In the genomic region with DNA sequence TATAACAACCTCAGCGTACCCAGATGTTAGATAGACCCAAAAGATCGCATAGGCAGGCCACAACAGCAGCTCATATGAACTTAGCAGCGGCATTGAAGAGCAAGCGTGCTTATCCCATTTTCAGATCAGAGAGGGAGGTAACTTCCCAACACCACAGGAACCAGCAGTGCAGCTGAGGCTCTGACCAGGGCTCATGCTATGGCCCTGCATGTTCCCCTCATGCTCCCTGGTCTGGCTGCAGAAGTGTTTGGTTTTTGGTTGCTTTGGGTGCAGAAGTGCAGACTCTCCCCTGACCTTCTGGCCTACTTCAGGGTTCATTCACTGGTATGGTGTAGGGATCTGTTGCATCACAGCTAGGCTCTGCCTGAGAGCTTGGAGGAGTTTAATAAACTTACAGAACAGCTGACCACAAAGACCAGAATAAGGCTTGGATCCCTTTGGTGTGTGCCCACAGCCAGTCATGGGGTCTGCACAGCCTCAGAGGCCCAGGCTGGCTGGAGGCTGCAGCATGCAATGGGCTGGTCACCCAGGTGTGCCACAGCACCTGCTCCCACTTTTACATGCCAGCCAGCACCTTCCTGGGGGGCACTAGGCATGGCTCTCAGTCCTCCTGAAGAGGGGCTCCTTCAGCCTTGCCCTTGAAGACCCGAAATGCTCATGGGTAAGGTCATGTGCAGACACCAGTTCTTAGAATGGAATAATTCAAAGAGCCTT, we compare ENCODE assay signal across 17 cellular contexts. TPM values are rescaled to one million over a fixed set of nuclear protein-coding genes. Genes with fewer than 3 reads are reported as not detected.
DNase-seq lines count a peak whose midpoint lies in the region; ATAC-seq, FAIRE-seq and TF ChIP-seq lines count a peak whose summit lies in the region.
"Had no signal": no experiment of that assay in that cellular context is flagged by ENCODE, and none has a peak within 500 bp of the region (broad histone marks: within the 10 kb centered on the region; RNA-seq: fewer than 3 reads in every experiment).

No MANE protein-coding gene starts in this region.

- intact Hi-C loops in uterus (cut with DNase I; ENCODE audit: low total_unique reads) = no loop called here

- H3K4me3 ChIP-seq in NB4 (ENCODE audit: low read depth, low read length) = no peak overlapping the region
- H3K4me3 ChIP-seq in H1 (ENCODE audit: extremely low read depth in 1 of 4, insufficient read depth in 2 of 4, low read depth in 3 of 4, low read length in 4 of 4) = no peak overlapping the region
- no peak overlapping the region for H3K4me3 ChIP-seq in uterus
- no peak overlapping the region for H3K4me3 ChIP-seq in SJCRH30

- H3K23ac ChIP-seq in H1 (ENCODE audit: insufficient read length) = peak overlapping the region; percentile 39

- TF ChIP-seq CTCF in NB4 (IDR thresholded peaks at IDR 0.05; ENCODE audit: low read depth, low read length) = no peak
- no peak for TF ChIP-seq CTCF in H1 (IDR thresholded peaks at IDR 0.05; ENCODE audit: control extremely low read depth in 1 of 3, insufficient read depth in 1 of 3, low read depth in 1 of 3, low read length in 3 of 3)
- no peak for TF ChIP-seq CTCF in nephron (IDR thresholded peaks at IDR 0.05; ENCODE audit: unreplicated experiment in 3 of 3)
- no peak for TF ChIP-seq CTCF in uterus (IDR thresholded peaks at IDR 0.05)

- no peak for ATAC-seq in GM21529 (IDR thresholded peaks at IDR 0.05; ENCODE audit: unreplicated experiment)

- CTCF ChIA-PET in H1 (lab: Charles Lee; ENCODE audit: partially characterized antibody) = interaction anchor here (0.6 to 1.9 kb wide), 7 partner anchors 12 to 704 kb away, joined by 3 to 6 read pairs (median 3); no protein-coding TSS in a partner anchor

- no peak overlapping the region for H2BK20ac ChIP-seq in H1 (ENCODE audit: low read length)

- H3K4me1 ChIP-seq in H1 (replicated peaks in 1 of 4; ENCODE audit: control insufficient read depth in 3 of 4, insufficient read depth in 4 of 4, low read length in 3 of 4) = peaks cover 2 to 15% (median 10%) of the 10 kb centered on the region in 4 experiments; a peak in 6 of 7 replicates
- H3K4me1 ChIP-seq in uterus = no peaks in the 10 kb centered on the region
- H3K4me1 ChIP-seq in SJCRH30 = no peaks in the 10 kb centered on the region

- TF ChIP-seq POLR2A in NB4 (IDR thresholded peaks at IDR 0.05; ENCODE audit: extremely low read depth, insufficient read length) (no peak), H1 (IDR thresholded peaks at IDR 0.05; ENCODE audit: control extremely low read depth in 1 of 2, low read depth in 2 of 2, low read length in 2 of 2) (no peak), uterus (IDR thresholded peaks at IDR 0.05) (no peak)

- H3K9me3 ChIP-seq in H1 (ENCODE audit: insufficient read depth in 2 of 2, low read depth in 1 of 2, low read length in 1 of 2) (no peaks in the 10 kb centered on the region), uterus (no peaks in the 10 kb centered on the region), SJCRH30 (replicated peaks) (no peaks in the 10 kb centered on the region)
- H3K9me3 ChIP-seq: Caco-2 had no signal

- peak overlapping the region; percentile 22 to 82 (median 81) for H3K27ac Mint-ChIP-seq in nephron

- 91% methylated on average over 4 of the region's 5 CpGs; no CpG with 5 or more reads in 1 of the 2 experiments for WGBS in H1 (ENCODE audit: extremely low coverage in 1 of 2, insufficient coverage in 1 of 2, insufficient read length in 1 of 2, insufficient replicate concordance in 2 of 2, low coverage in 1 of 2, low lambda C conversion rate in 2 of 2, missing lambda C conversion rate in 1 of 2), 2 experiments

- H4K8ac ChIP-seq in H1 (ENCODE audit: extremely low read depth, insufficient read depth, low read length) = no peak overlapping the region

- no peaks in the 10 kb centered on the region for H3K36me3 Mint-ChIP-seq in nephron (ENCODE audit: low read depth)

- TF ChIP-seq RAD21 in H1 (IDR thresholded peaks at IDR 0.05 in 1 of 2, conservative IDR thresholded peaks at IDR 0.05 in 1 of 2; ENCODE audit: low read depth in 2 of 2, low read length in 2 of 2) = no peak

- H2BK12ac ChIP-seq in H1 (ENCODE audit: low read depth, low read length) = peak overlapping the region; percentile 68; the same call in 1 of the 2 replicates

- H3K4me3 Mint-ChIP-seq in nephron = peak overlapping the region in 1 of 3 experiments; percentile 19

- no peaks in the 10 kb centered on the region for H3K79me1 ChIP-seq in H1 (ENCODE audit: low read depth, low read length)

- H3K27me3 Mint-ChIP-seq in nephron (ENCODE audit: low read depth) = peaks cover 58% of the 10 kb centered on the region

- peaks cover 34% of the 10 kb centered on the region for H3K4me1 Mint-ChIP-seq in nephron

- H2BK15ac ChIP-seq in H1 (ENCODE audit: low read length) = no peak overlapping the region

- no peak overlapping the region for H2AFZ ChIP-seq in H1 (ENCODE audit: low read length)

- H3K27me3 ChIP-seq in H1 (replicated peaks in 1 of 4; ENCODE audit: control insufficient read depth in 3 of 4, extremely low read depth in 1 of 4, insufficient read depth in 3 of 4, low read length in 3 of 4) (no peaks in the 10 kb centered on the region; a peak in 1 of 7 replicates), uterus (no peaks in the 10 kb centered on the region), SJCRH30 (no peaks in the 10 kb centered on the region)

- H2AK5ac ChIP-seq in H1 (ENCODE audit: low read depth, low read length) = no peak overlapping the region

- no peak overlapping the region for H3K9ac ChIP-seq in H1 (replicated peaks in 1 of 4; ENCODE audit: extremely low read depth in 1 of 4, low read depth in 3 of 4, low read length in 3 of 4)

- no peak overlapping the region for H3K18ac ChIP-seq in H1 (ENCODE audit: extremely low read depth, low read length)

- FAIRE-seq in H1 (lab: Jason Lieb, UNC) = no peak
- FAIRE-seq: HTR-8/SVneo had no signal

- TF ChIP-seq EP300 in H1 (IDR thresholded peaks at IDR 0.05; ENCODE audit: borderline replicate concordance in 1 of 2, low read depth in 2 of 2, low read length in 2 of 2) = no peak

- no peaks in the 10 kb centered on the region for H3K9me3 Mint-ChIP-seq in nephron

- H4K20me1 ChIP-seq in H1 (replicated peaks in 1 of 2; ENCODE audit: control insufficient read depth in 1 of 2, insufficient read depth in 2 of 2, low read length in 2 of 2) = peaks cover 0 to 4% of the 10 kb centered on the region in 2 experiments

- H4K91ac ChIP-seq in H1 (replicated peaks; ENCODE audit: insufficient read length, low read length) = peak overlapping the region; percentile 41

- no peak overlapping the region for H3K56ac ChIP-seq in H1 (replicated peaks; ENCODE audit: insufficient read length, low read depth, low read length)

- no peak overlapping the region for H3K4me2 ChIP-seq in H1 (ENCODE audit: insufficient read depth in 1 of 2, low read depth in 2 of 2, low read length in 2 of 2)

- DNase-seq in NB4 (ENCODE audit: low read depth) (peak; percentile 31), H1 (ENCODE audit: low read depth in 1 of 2, low spot score in 2 of 2) (no peak), uterus (peak; percentile 11), SJCRH30 (no peak), superior temporal gyrus (ENCODE audit: extremely low spot score) (no peak)
- DNase-seq: Caco-2, HCEC 1CT, NCI-H1048, NCI-H1436 treated with DMSO at 0.1 percent for 48 hours, NCI-H2081 treated with DMSO at 0.1 percent for 48 hours, NCI-H510A treated with DMSO at 0.1 percent for 48 hours, NCI-H82 had no signal

- no peak overlapping the region for H2BK5ac ChIP-seq in H1 (ENCODE audit: low read depth, low read length)

- H2BK120ac ChIP-seq in H1 (replicated peaks; ENCODE audit: low read depth, low read length) = no peak overlapping the region

- H3K36me3 ChIP-seq in H1 (ENCODE audit: control insufficient read depth in 2 of 4, insufficient read depth in 4 of 4, low read length in 3 of 4) (no peaks in the 10 kb centered on the region), uterus (no peaks in the 10 kb centered on the region), SJCRH30 (no peaks in the 10 kb centered on the region)

- H3K27ac ChIP-seq in H1 (ENCODE audit: low read depth, low read length) (no peak overlapping the region), uterus (peak overlapping the region; percentile 8 to 12), SJCRH30 (no peak overlapping the region)
- H3K27ac ChIP-seq: HL-60, SK-N-MC had no signal

- H3K79me2 ChIP-seq in H1 (ENCODE audit: control insufficient read depth in 1 of 2, insufficient read depth in 2 of 2, low read length in 2 of 2) = no peaks in the 10 kb centered on the region

- POLR2A ChIA-PET in H1 (lab: Charles Lee; ENCODE audit: partially characterized antibody) = interaction anchor here (1.1 to 1.6 kb wide), 2 partner anchors 23 kb away, joined by 3 to 4 read pairs; no protein-coding TSS in a partner anchor

- H3K14ac ChIP-seq in H1 (ENCODE audit: insufficient read length) = no peak overlapping the region

- no peak overlapping the region for H3K4ac ChIP-seq in H1 (replicated peaks; ENCODE audit: insufficient read length, low read depth, low read length)

- H4K5ac ChIP-seq in H1 (ENCODE audit: insufficient read length, low read depth, low read length) = no peak overlapping the region

- peaks cover 5% of the 10 kb centered on the region; the same call in 1 of the 2 replicates for H3K23me2 ChIP-seq in H1 (ENCODE audit: low read depth, low read length)

TF ChIP-seq in H1, 55 proteins besides CTCF, POLR2A, EP300 and RAD21:
- TF ChIP-seq CHD2 (IDR thresholded peaks at IDR 0.05; ENCODE audit: low read length) (no peak), TCF12 (IDR thresholded peaks at IDR 0.05; ENCODE audit: low read depth, low read length) (no peak), ASH2L (IDR thresholded peaks at IDR 0.05; ENCODE audit: low read length) (no peak)

RNA-seq across cellular contexts. Expression of a gene that starts 9.1 kb away (rescaled TPM):
- total RNA-seq in H1 (2021; fragmentation: NEBNext Ultra II Directional; extraction: Animal tissue kit (Norgen Biotek cat#: 25700)) = 48.0 and 51.4 TPM in 2 replicates
- 53.8 and 79.9 TPM in 2 replicates for polyA plus RNA-seq in H1 (2011; rRNA removed)
- 46.6 TPM for polyA plus RNA-seq in H1 (2011; cell fraction: cytosol; rRNA removed)
- polyA plus RNA-seq in H1 (2011; cell fraction: nucleus; rRNA removed) = 67.1 TPM
- 33.5 to 42.8 TPM (median 37.2 TPM) in 4 replicates for polyA plus RNA-seq in H1 (2012, experiment 1 of 2)
- polyA plus RNA-seq in H1 (2012, experiment 2 of 2) = 30.6 TPM
- polyA plus RNA-seq in H1 (2013, experiment 1 of 2) = 68.4 TPM
- 78.8 TPM for polyA plus RNA-seq in H1 (2013, experiment 2 of 2)
- polyA minus RNA-seq in H1 (2011; rRNA and poly(A)+ RNA removed) = 21.6 and 32.5 TPM in 2 replicates
- 25.7 TPM for polyA minus RNA-seq in H1 (2011; cell fraction: cytosol; rRNA and poly(A)+ RNA removed)
- polyA minus RNA-seq in H1 (2011; cell fraction: nucleus; rRNA and poly(A)+ RNA removed) = 36.3 TPM
- 100 to 1,000 TPM in 2 of 4 donors, 10 to 100 TPM in 2; 44.8 to 146 (median 97.5) TPM for total RNA-seq in uterus
- total RNA-seq in SJCRH30 (2014; rRNA removed; shearing (Covaris generic)) = not detected in 2 replicates

Comparison
In these comparisons a context has a peak if more than half of its experiments do, and no peak if none do; other contexts are left out.
1. DNase-seq: peak in NB4 (single experiment) and uterus (2 of 2); none in H1 (0 of 2), SJCRH30 (0 of 2) and superior temporal gyrus (single experiment).
2. H3K27ac ChIP-seq: peak in uterus (2 of 2); none in H1 (single experiment) and SJCRH30 (single experiment).
3. RNA of a gene that starts 9.1 kb away (total RNA-seq): 44.8 to 146 TPM in uterus and 48.0 to 51.4 TPM in H1; not detected in SJCRH30; every median in the first group is over 10 times any median in the second.